In the genomic region with DNA sequence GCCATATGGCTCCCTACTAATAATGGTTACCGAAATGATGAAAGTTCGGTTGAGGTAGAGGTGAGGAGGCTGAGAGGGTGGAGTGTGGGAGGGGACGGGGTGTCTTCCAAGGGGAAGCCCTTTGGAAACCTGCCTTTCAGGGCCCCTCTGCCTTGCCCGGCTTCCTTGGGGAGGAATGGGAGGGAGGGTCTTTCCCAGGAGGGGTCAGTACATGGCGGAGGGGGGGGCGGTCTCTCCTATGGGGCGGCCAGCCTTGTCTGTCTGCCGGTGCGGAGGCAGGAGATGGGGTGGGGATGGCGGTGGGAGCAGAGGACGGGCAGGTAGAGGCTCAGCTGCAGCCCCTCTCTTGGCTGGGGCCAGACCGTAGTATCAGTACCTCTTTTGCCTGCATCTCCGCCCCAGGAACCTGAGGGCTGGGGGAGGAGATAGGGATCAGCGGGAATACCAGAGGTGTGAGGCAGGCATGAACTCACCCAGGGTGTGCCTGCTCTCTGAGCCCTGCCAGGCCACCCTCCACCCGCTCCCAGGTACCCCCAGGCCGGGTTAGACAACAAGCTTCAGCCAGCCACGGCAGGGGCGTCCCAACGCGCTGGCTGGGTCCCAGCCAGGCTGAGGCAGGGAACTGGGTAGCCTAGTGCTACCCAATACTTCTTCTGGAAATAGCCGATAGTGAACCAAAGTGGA, we compare ENCODE assay signal across 20 cellular contexts.
"Had no signal": no experiment of that assay in that cellular context is flagged by ENCODE, and none has a peak within 500 bp of the region (broad histone marks: within the 10 kb centered on the region; RNA-seq: fewer than 3 reads in every experiment).

No MANE protein-coding gene starts in this region.

- H3K9me3 ChIP-seq: thoracic aorta had no signal

- H3K4me3 ChIP-seq: thoracic aorta had no signal

- H3K27ac ChIP-seq: thoracic aorta, WERI-Rb-1 had no signal

- ATAC-seq: activated CD4-positive, alpha-beta T cell treated with anti-CD3 and anti-CD28 coated beads for 36 hours; activated CD8-positive, alpha-beta T cell treated with anti-CD3 and anti-CD28 coated beads for 36 hours; activated naive CD8-positive, alpha-beta T cell treated with anti-CD3 and anti-CD28 coated beads, Interleukin-2, amount 50 U/mL, for 24 hours; left colon; natural killer cell; sciatic nerve; stimulated activated naive CD8-positive, alpha-beta T cell treated with anti-CD3 and anti-CD28 coated beads, Interleukin-15, Interleukin-2, amounts not matched to agents 100 U/mL and 50 U/mL, for 24 hours had no signal

- DNase-seq: activated CD4-positive, alpha-beta T cell treated with anti-CD3 and anti-CD28 coated beads for 36 hours; activated CD8-positive, alpha-beta memory T cell treated with anti-CD3 and anti-CD28 coated beads, Interleukin-2, amount 50 U/mL, for 4 hours; activated CD8-positive, alpha-beta T cell treated with anti-CD3 and anti-CD28 coated beads for 36 hours; activated naive CD4-positive, alpha-beta T cell; activated naive CD8-positive, alpha-beta T cell treated with anti-CD3 and anti-CD28 coated beads, Interleukin-2, amount 50 U/mL, for 24 hours; central memory CD4-positive, alpha-beta T cell; cortex of kidney; effector CD8-positive, alpha-beta T cell; erythroblast; hypothalamus; left colon; natural killer cell; occipital lobe; stimulated activated CD4-positive, alpha-beta T cell treated with anti-CD3 and anti-CD28 coated beads, Interleukin-4, amount 100 ng/mL, for 1 hour; stimulated activated CD8-positive, alpha-beta memory T cell treated with anti-CD3 and anti-CD28 coated beads, Interleukin-4, amount 100 ng/mL, for 48 hours; stimulated activated naive CD8-positive, alpha-beta T cell treated with anti-CD3 and anti-CD28 coated beads, Interleukin-15, Interleukin-2, amounts not matched to agents 100 U/mL and 50 U/mL, for 24 hours; T-helper 1 cell; WERI-Rb-1 had no signal

- H3K36me3 ChIP-seq: thoracic aorta, WERI-Rb-1 had no signal
